In the genomic region with DNA sequence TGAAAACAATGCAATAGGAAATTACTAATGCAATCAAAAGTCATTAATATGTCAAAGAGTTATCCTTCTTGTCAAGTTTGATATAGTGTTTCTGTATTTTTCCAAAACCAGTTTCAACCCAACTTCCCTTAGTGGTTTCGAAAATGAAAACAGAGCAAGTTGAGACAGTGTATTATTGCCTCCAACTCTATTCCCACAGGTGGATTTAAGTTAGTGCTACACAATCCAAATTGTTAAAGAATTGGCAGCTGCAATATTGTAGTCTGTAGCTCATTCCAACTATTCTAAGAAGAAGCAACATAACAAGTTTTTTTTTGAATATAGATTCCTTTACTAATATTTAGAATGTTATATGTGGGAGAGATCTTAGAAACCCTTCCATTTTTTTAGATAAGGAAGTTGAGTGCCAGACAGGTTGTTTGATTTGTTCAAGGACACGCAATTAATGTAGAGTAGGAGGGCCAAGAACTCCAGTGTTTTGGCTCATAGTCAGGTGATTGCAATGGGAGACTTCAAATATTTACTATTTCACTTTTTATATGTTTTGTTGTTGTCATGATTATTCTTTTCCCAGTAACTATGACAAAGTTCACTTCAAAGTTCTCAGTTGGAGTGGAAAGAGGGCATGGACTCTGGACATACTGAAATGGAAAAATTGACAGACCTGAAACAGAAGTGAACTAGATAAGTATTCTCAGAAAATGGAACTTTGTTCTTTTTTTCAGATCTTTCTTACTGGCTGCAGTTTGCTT, we compare ENCODE assay signal across 21 cellular contexts.
DNase-seq lines count a peak whose midpoint lies in the region; ATAC-seq, FAIRE-seq and TF ChIP-seq lines count a peak whose summit lies in the region.
"Had no signal": no experiment of that assay in that cellular context is flagged by ENCODE, and none has a peak within 500 bp of the region (broad histone marks: within the 10 kb centered on the region; RNA-seq: fewer than 3 reads in every experiment).

No MANE protein-coding gene starts in this region.

- POLR2A ChIA-PET in activated CD8-positive, alpha-beta T cell treated with anti-CD3 and anti-CD28 coated beads for 36 hours (lab: Charles Lee) = no interaction called here

- no peaks in the 10 kb centered on the region for H3K27me3 Mint-ChIP-seq in activated CD8-positive, alpha-beta T cell treated with anti-CD3 and anti-CD28 coated beads for 36 hours
- H3K27me3 Mint-ChIP-seq: B cell; CD4-positive, alpha-beta T cell; IgD-negative memory B cell had no signal

- DNase-seq in LNCaP clone FGC (ENCODE audit: low read depth) (peak; percentile 92), esophagus muscularis mucosa (ENCODE audit: extremely low spot score) (no peak), lower lobe of right lung (no peak), upper lobe of right lung (no peak), HTR-8/SVneo (ENCODE audit: insufficient read length, low spot score) (no peak), HAP-1 (ENCODE audit: low spot score in 2 of 2) (no peak)
- DNase-seq in activated CD8-positive, alpha-beta T cell treated with anti-CD3 and anti-CD28 coated beads for 36 hours = no peak
- DNase-seq: CD4-positive, alpha-beta T cell; EL; MV-4-11; NCI-H1417; NCI-H1930; NCI-H2171; NCI-H446; NCI-H69; NK-92 treated with Interleukin-12 subunit alpha and Interleukin-12 subunit beta, amount 100 ng/mL, for 24 hours; SIG-M5 had no signal

- H3K4me3 Mint-ChIP-seq in activated CD8-positive, alpha-beta T cell treated with anti-CD3 and anti-CD28 coated beads for 36 hours = no peak overlapping the region
- H3K4me3 Mint-ChIP-seq: B cell; CD4-positive, alpha-beta T cell had no signal

- H3K4me1 ChIP-seq in esophagus muscularis mucosa = peaks cover 4 to 39% (median 36%) of the 10 kb centered on the region in 4 donors
- no peaks in the 10 kb centered on the region for H3K4me1 ChIP-seq in lower lobe of right lung
- H3K4me1 ChIP-seq in upper lobe of right lung = peaks cover 6% of the 10 kb centered on the region
- no peaks in the 10 kb centered on the region for H3K4me1 ChIP-seq in HAP-1

- FAIRE-seq in HTR-8/SVneo (lab: Jason Lieb, UNC) = no peak
- FAIRE-seq: GM19239, H54 had no signal

- WGBS in esophagus muscularis mucosa = 36% methylated on average over 2 of the region's 2 CpGs

- H3K4me3 ChIP-seq in LNCaP clone FGC (ENCODE audit: low read depth, low read length) (no peak overlapping the region), esophagus muscularis mucosa (no peak overlapping the region), lower lobe of right lung (no peak overlapping the region), upper lobe of right lung (no peak overlapping the region), HAP-1 (no peak overlapping the region)

- H3K36me3 ChIP-seq in esophagus muscularis mucosa = no peaks in the 10 kb centered on the region
- H3K36me3 ChIP-seq in lower lobe of right lung = no peaks in the 10 kb centered on the region
- no peaks in the 10 kb centered on the region for H3K36me3 ChIP-seq in upper lobe of right lung
- no peaks in the 10 kb centered on the region for H3K36me3 ChIP-seq in HAP-1 (replicated peaks)

- H3K4me1 Mint-ChIP-seq in activated CD8-positive, alpha-beta T cell treated with anti-CD3 and anti-CD28 coated beads for 36 hours (ENCODE audit: low read depth) = no peaks in the 10 kb centered on the region
- H3K4me1 Mint-ChIP-seq: B cell had no signal

- TF ChIP-seq EP300 in esophagus muscularis mucosa (IDR thresholded peaks at IDR 0.05) = no peak

- CTCF ChIA-PET in activated CD8-positive, alpha-beta T cell treated with anti-CD3 and anti-CD28 coated beads for 36 hours (lab: Charles Lee) = no interaction called here

- intact Hi-C loops in esophagus muscularis mucosa (cut with DNase I) (no loop called here), lower lobe of right lung (cut with DNase I) (no loop called here), upper lobe of right lung (cut with DNase I) (no loop called here)
- intact Hi-C loops in activated CD8-positive, alpha-beta T cell treated with anti-CD3 and anti-CD28 coated beads for 36 hours (cut with micrococcal nuclease) = no loop called here

- in situ Hi-C loops in HAP-1 (cut with MboI; ENCODE audit: low sequenced_read_pairs) = no loop called here

- TF ChIP-seq POLR2A in esophagus muscularis mucosa (IDR thresholded peaks at IDR 0.05; ENCODE audit: low read depth) = no peak

- no peak for TF ChIP-seq CTCF in LNCaP clone FGC (IDR thresholded peaks at IDR 0.05; ENCODE audit: control insufficient read depth, extremely low read depth, insufficient read depth)
- no peak for TF ChIP-seq CTCF in esophagus muscularis mucosa (IDR thresholded peaks at IDR 0.05)
- TF ChIP-seq CTCF in lower lobe of right lung (IDR thresholded peaks at IDR 0.05) = no peak
- no peak for TF ChIP-seq CTCF in upper lobe of right lung (IDR thresholded peaks at IDR 0.05)
- no peak for TF ChIP-seq CTCF in activated CD8-positive, alpha-beta T cell treated with anti-CD3 and anti-CD28 coated beads for 36 hours (IDR thresholded peaks at IDR 0.05)

- peak; percentile 79 to 88 for ATAC-seq in lower lobe of right lung
- ATAC-seq in upper lobe of right lung = peak; percentile 55
- ATAC-seq in activated CD8-positive, alpha-beta T cell treated with anti-CD3 and anti-CD28 coated beads for 36 hours = no peak

- no peak overlapping the region for H3K27ac Mint-ChIP-seq in activated CD8-positive, alpha-beta T cell treated with anti-CD3 and anti-CD28 coated beads for 36 hours
- H3K27ac Mint-ChIP-seq: B cell; CD4-positive, alpha-beta T cell; IgD-negative memory B cell had no signal

- no peaks in the 10 kb centered on the region for H3K9me3 ChIP-seq in esophagus muscularis mucosa
- no peaks in the 10 kb centered on the region for H3K9me3 ChIP-seq in lower lobe of right lung
- H3K9me3 ChIP-seq in upper lobe of right lung = no peaks in the 10 kb centered on the region
- H3K9me3 ChIP-seq in HAP-1 = no peaks in the 10 kb centered on the region

- H3K9me3 Mint-ChIP-seq in activated CD8-positive, alpha-beta T cell treated with anti-CD3 and anti-CD28 coated beads for 36 hours = peaks cover 2% of the 10 kb centered on the region

- H3K27ac ChIP-seq in esophagus muscularis mucosa (replicated peaks in 1 of 4) = peak overlapping the region; percentile 63 to 77 (median 64)
- peak overlapping the region; percentile 33 for H3K27ac ChIP-seq in lower lobe of right lung
- H3K27ac ChIP-seq in upper lobe of right lung = no peak overlapping the region

- no peaks in the 10 kb centered on the region for H3K36me3 Mint-ChIP-seq in activated CD8-positive, alpha-beta T cell treated with anti-CD3 and anti-CD28 coated beads for 36 hours (ENCODE audit: low read depth)
- H3K36me3 Mint-ChIP-seq: IgD-negative memory B cell had no signal

- no peaks in the 10 kb centered on the region for H3K27me3 ChIP-seq in esophagus muscularis mucosa
- H3K27me3 ChIP-seq in lower lobe of right lung (ENCODE audit: low read depth) = no peaks in the 10 kb centered on the region
- H3K27me3 ChIP-seq in upper lobe of right lung = no peaks in the 10 kb centered on the region
- H3K27me3 ChIP-seq in HAP-1 (ENCODE audit: low read depth) = no peaks in the 10 kb centered on the region
